8 cellular contexts compared by ENCODE assay signal in genomic region chr17:32341857-32342602, GRCh38. TPM values are rescaled to one million over a fixed set of nuclear protein-coding genes. Genes with fewer than 3 reads are reported as not detected.
DNase-seq lines count a peak whose midpoint lies in the region; ATAC-seq and TF ChIP-seq lines count a peak whose summit lies in the region.

Gene C17orf75 (minus strand): TSS chr17:32342173. CDS start chr17:32342139, 34 bp downstream.

- ATAC-seq in CD4-positive, CD25-positive, alpha-beta regulatory T cell (ENCODE audit: low read depth in 2 of 2): peak; percentile 92 to 93
- ATAC-seq in GM19397 (IDR thresholded peaks at IDR 0.05; ENCODE audit: unreplicated experiment) (peak; percentile 82), PC-3 (peak; percentile 91)

- no peak for TF ChIP-seq CTCF in HL-60 (IDR thresholded peaks at IDR 0.05; ENCODE audit: insufficient read depth, low read length)
- no peak for TF ChIP-seq CTCF in PC-3 (conservative IDR thresholded peaks at IDR 0.05; ENCODE audit: low read depth, low read length)

- H3K4me3 Mint-ChIP-seq in CD4-positive, CD25-positive, alpha-beta regulatory T cell: peak within 1 kb of the TSS; percentile 88 to 99 (median 94)

- no peaks in the 10 kb centered on the region for H3K9me3 ChIP-seq in CD4-positive, CD25-positive, alpha-beta regulatory T cell (ENCODE audit: control insufficient read depth in 2 of 2, low read length in 2 of 2)
- no peaks in the 10 kb centered on the region for H3K9me3 ChIP-seq in PC-3 (ENCODE audit: low read length)
- no peaks in the 10 kb centered on the region for H3K9me3 ChIP-seq in mucosa of rectum (ENCODE audit: control insufficient read depth in 2 of 2, low read length in 2 of 2)

- TSS peak; percentile 52 for BruUV-seq in PC-3 (replicated peaks; lab: Mats Ljungman, UMichigan)

- peak within 1 kb of the TSS; percentile 86 for H2AFZ ChIP-seq in PC-3 (ENCODE audit: low read length)

- H3K9me3 Mint-ChIP-seq in CD4-positive, CD25-positive, alpha-beta regulatory T cell: no peaks in the 10 kb centered on the region

- TF ChIP-seq POLR2A in erythroblast (IDR thresholded peaks at IDR 0.05; ENCODE audit: low read length): peak; percentile 79

- peak within 1 kb of the TSS; percentile 92 for H3K9ac ChIP-seq in PC-3 (ENCODE audit: low read length)
- peak within 1 kb of the TSS; percentile 76 to 81 for H3K9ac ChIP-seq in mucosa of rectum (ENCODE audit: low read depth in 1 of 2, low read length in 2 of 2)

- H3K36me3 Mint-ChIP-seq in CD4-positive, CD25-positive, alpha-beta regulatory T cell: peaks cover 12% of the 10 kb centered on the region

- H3F3A ChIP-seq in PC-3 (ENCODE audit: low read length, unreplicated experiment): no peaks in the 10 kb centered on the region

- peak within 1 kb of the TSS; percentile 82 for H3K27ac ChIP-seq in CD4-positive, CD25-positive, alpha-beta regulatory T cell (ENCODE audit: insufficient read depth, low read length, poor library complexity, severe bottlenecking)
- peak within 1 kb of the TSS; percentile 75 for H3K27ac ChIP-seq in HL-60 (replicated peaks)
- peak within 1 kb of the TSS; percentile 19; the same call in 1 of the 2 replicates for H3K27ac ChIP-seq in PC-3 (ENCODE audit: low read length)
- H3K27ac ChIP-seq in mucosa of rectum (ENCODE audit: low read depth in 2 of 2, low read length in 2 of 2): peak within 1 kb of the TSS; percentile 71 to 85

- H3K79me2 ChIP-seq in PC-3 (ENCODE audit: low read length): peaks cover 11% of the 10 kb centered on the region

- peaks cover 15% of the 10 kb centered on the region for H3K4me1 ChIP-seq in CD4-positive, CD25-positive, alpha-beta regulatory T cell (ENCODE audit: control insufficient read depth, insufficient read depth, low read length, poor library complexity, severe bottlenecking)
- H3K4me1 ChIP-seq in PC-3 (ENCODE audit: insufficient read depth, low read length) (peaks cover 11% of the 10 kb centered on the region; the same call in 1 of the 2 replicates), mucosa of rectum (ENCODE audit: control insufficient read depth in 2 of 2, insufficient read depth in 2 of 2, low read length in 2 of 2) (peaks cover 8 to 10% of the 10 kb centered on the region in 2 donors)

- POLR2A ChIA-PET in PC-3 (lab: Charles Lee; ENCODE audit: unreplicated experiment): no interaction called here

- H3K9me2 ChIP-seq in PC-3 (replicated peaks; ENCODE audit: low read length): no peaks in the 10 kb centered on the region

- H3K27me3 Mint-ChIP-seq in CD4-positive, CD25-positive, alpha-beta regulatory T cell: no peaks in the 10 kb centered on the region

- peaks cover 8% of the 10 kb centered on the region for H3K36me3 ChIP-seq in CD4-positive, CD25-positive, alpha-beta regulatory T cell (ENCODE audit: control insufficient read depth, insufficient read depth, low read length)
- H3K36me3 ChIP-seq in PC-3 (ENCODE audit: low read depth, low read length): peaks cover 3% of the 10 kb centered on the region; the same call in 1 of the 2 replicates
- peaks cover 0 to 4% of the 10 kb centered on the region in 2 donors for H3K36me3 ChIP-seq in mucosa of rectum (ENCODE audit: control insufficient read depth in 2 of 2, insufficient read depth in 2 of 2, low read length in 2 of 2)

- CTCF ChIA-PET in PC-3 (lab: Charles Lee): no interaction called here

- intact Hi-C loops in PC-3 (cut with micrococcal nuclease): no loop called here

- peak; percentile 56 to 90 (median 75) for DNase-seq in CD4-positive, CD25-positive, alpha-beta regulatory T cell
- DNase-seq in HL-60 (ENCODE audit: low read depth in 1 of 2, low spot score in 1 of 2) (peak; percentile 82 to 90), PC-3 (peak; percentile 68), activated T-cell treated with anti-CD3 and anti-CD28 coated beads for 48 hours (ENCODE audit: low read depth) (peak; percentile 82), erythroblast (lab: John Stamatoyannopoulos, UW) (peak; percentile 89 to 92)
- peak; percentile 51 to 62 for DNase-seq in stimulated activated CD8-positive, alpha-beta memory T cell treated with anti-CD3 and anti-CD28 coated beads, Interleukin-4, amount 100 ng/mL, for 4 hours (ENCODE audit: low read depth in 2 of 2, low spot score in 1 of 2)

- peaks cover 3 to 25% (median 14%) of the 10 kb centered on the region in 4 donors for H3K4me1 Mint-ChIP-seq in CD4-positive, CD25-positive, alpha-beta regulatory T cell

- peak within 1 kb of the TSS; percentile 88 for H3K4me3 ChIP-seq in CD4-positive, CD25-positive, alpha-beta regulatory T cell (ENCODE audit: low read depth, low read length)
- peak within 1 kb of the TSS; percentile 66 for H3K4me3 ChIP-seq in HL-60 (replicated peaks; ENCODE audit: insufficient read depth, low read length)
- peak within 1 kb of the TSS; percentile 88 for H3K4me3 ChIP-seq in PC-3 (ENCODE audit: low read length)
- peak within 1 kb of the TSS; percentile 77 to 87 for H3K4me3 ChIP-seq in mucosa of rectum (ENCODE audit: low read length in 2 of 2)

- H4K20me1 ChIP-seq in PC-3 (ENCODE audit: low read length): no peaks in the 10 kb centered on the region

- no peaks in the 10 kb centered on the region for H3K27me3 ChIP-seq in CD4-positive, CD25-positive, alpha-beta regulatory T cell (ENCODE audit: control insufficient read depth, insufficient read depth, low read length)
- no peaks in the 10 kb centered on the region for H3K27me3 ChIP-seq in HL-60 (ENCODE audit: insufficient read depth, poor library complexity, severe bottlenecking)
- H3K27me3 ChIP-seq in PC-3 (ENCODE audit: low read length): no peaks in the 10 kb centered on the region
- no peaks in the 10 kb centered on the region for H3K27me3 ChIP-seq in mucosa of rectum (ENCODE audit: control insufficient read depth in 2 of 2, insufficient read depth in 2 of 2, low read length in 2 of 2)

- H3K27ac Mint-ChIP-seq in CD4-positive, CD25-positive, alpha-beta regulatory T cell: peak within 1 kb of the TSS; percentile 89 to 95 (median 91)

- H3K4me2 ChIP-seq in PC-3 (ENCODE audit: low read length): peak within 1 kb of the TSS; percentile 97

RNA-seq across cellular contexts. Expression of gene C17orf75, which starts in this region (rescaled TPM):
- 11.8 TPM for total RNA-seq in CD4-positive, CD25-positive, alpha-beta regulatory T cell
- polyA plus RNA-seq in CD4-positive, CD25-positive, alpha-beta regulatory T cell: 10 to 100 TPM in 1 of 4 donors, 1 to 10 TPM in 3; 6.3 to 11.1 (median 9.4) TPM
- total RNA-seq in PC-3 (2014; rRNA removed): 17.5 and 27.0 TPM in 2 replicates

Comparison
In these comparisons a context has a peak if more than half of its experiments do, and no peak if none do; other contexts are left out.
1. Peak in every context shown above with its lines: DNase-seq, ATAC-seq, H3K4me3 ChIP-seq and H3K27ac ChIP-seq.
2. H3K27ac ChIP-seq: peak in every context shown above with its lines; median percentile 82 in CD4-positive, CD25-positive, alpha-beta regulatory T cell; 78 in mucosa of rectum; 75 in HL-60; 19 in PC-3.